12 cellular contexts compared by ENCODE assay signal in the genomic region with DNA sequence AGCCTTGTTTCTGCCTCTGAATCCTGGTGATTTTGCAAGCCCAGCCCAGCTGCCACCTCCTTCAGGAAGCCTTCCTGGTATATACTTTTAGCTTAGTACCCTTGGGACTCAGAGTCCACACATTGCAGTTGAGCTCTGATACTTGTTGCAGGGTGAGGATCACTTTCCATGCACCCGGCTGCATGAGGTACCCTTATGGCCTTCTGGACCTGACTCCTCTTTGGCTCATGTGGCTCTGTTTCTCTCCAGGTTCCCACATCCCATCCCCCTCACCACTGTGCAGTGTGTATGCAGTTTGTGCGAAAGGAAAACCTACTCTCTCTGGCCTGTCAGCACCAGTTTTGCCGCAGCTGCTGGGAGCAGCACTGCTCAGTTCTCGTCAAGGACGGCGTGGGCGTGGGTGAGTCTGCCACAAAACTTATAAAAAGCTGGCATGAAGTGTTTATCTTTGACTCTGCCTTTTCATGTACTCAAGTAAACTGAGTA. TPM values are rescaled to one million over a fixed set of nuclear protein-coding genes. Genes with fewer than 3 reads are reported as not detected.
DNase-seq lines count a peak whose midpoint lies in the region; ATAC-seq and TF ChIP-seq lines count a peak whose summit lies in the region.
"Had no signal": no experiment of that assay in that cellular context is flagged by ENCODE, and none has a peak within 500 bp of the region (broad histone marks: within the 10 kb centered on the region; RNA-seq: fewer than 3 reads in every experiment).

No MANE protein-coding gene starts in this region.

- CTCF ChIA-PET in activated CD8-positive, alpha-beta memory T cell treated with anti-CD3 and anti-CD28 coated beads, Interleukin-2, amount 10 ng/mL, durations not matched to agents 7 days and 5 days (lab: Charles Lee): no interaction called here

- ATAC-seq in activated CD8-positive, alpha-beta memory T cell treated with anti-CD3 and anti-CD28 coated beads, Interleukin-2, amount 10 ng/mL, durations not matched to agents 7 days and 5 days: no peak
- no peak for ATAC-seq in HG03378 (IDR thresholded peaks at IDR 0.05; ENCODE audit: unreplicated experiment)
- no peak for ATAC-seq in GM21528 (IDR thresholded peaks at IDR 0.05; ENCODE audit: low FRiP score, unreplicated experiment)
- ATAC-seq: naive thymus-derived CD8-positive, alpha-beta T cell had no signal

- H3K9me3 Mint-ChIP-seq in activated CD8-positive, alpha-beta memory T cell treated with anti-CD3 and anti-CD28 coated beads, Interleukin-2, amount 10 ng/mL, durations not matched to agents 7 days and 5 days (ENCODE audit: low read depth): no peaks in the 10 kb centered on the region
- H3K9me3 Mint-ChIP-seq: naive thymus-derived CD8-positive, alpha-beta T cell had no signal

- no peaks in the 10 kb centered on the region for H3K27me3 ChIP-seq in colonic mucosa

- intact Hi-C loops in colonic mucosa (cut with DNase I): no loop called here

- peak overlapping the region; percentile 65 for H3K27ac ChIP-seq in colonic mucosa

- no peaks in the 10 kb centered on the region for H3K27me3 Mint-ChIP-seq in activated CD8-positive, alpha-beta memory T cell treated with anti-CD3 and anti-CD28 coated beads, Interleukin-2, amount 10 ng/mL, durations not matched to agents 7 days and 5 days
- H3K27me3 Mint-ChIP-seq: naive thymus-derived CD8-positive, alpha-beta T cell had no signal

- peak overlapping the region; percentile 48 for H3K27ac Mint-ChIP-seq in activated CD8-positive, alpha-beta memory T cell treated with anti-CD3 and anti-CD28 coated beads, Interleukin-2, amount 10 ng/mL, durations not matched to agents 7 days and 5 days

- H3K4me3 Mint-ChIP-seq in activated CD8-positive, alpha-beta memory T cell treated with anti-CD3 and anti-CD28 coated beads, Interleukin-2, amount 10 ng/mL, durations not matched to agents 7 days and 5 days: no peak overlapping the region
- H3K4me3 Mint-ChIP-seq: naive thymus-derived CD8-positive, alpha-beta T cell had no signal

- no peaks in the 10 kb centered on the region for H3K9me3 ChIP-seq in colonic mucosa

- H3K4me1 Mint-ChIP-seq in activated CD8-positive, alpha-beta memory T cell treated with anti-CD3 and anti-CD28 coated beads, Interleukin-2, amount 10 ng/mL, durations not matched to agents 7 days and 5 days: peaks cover 26% of the 10 kb centered on the region

- no peak for DNase-seq in activated CD8-positive, alpha-beta memory T cell treated with anti-CD3 and anti-CD28 coated beads, Interleukin-2, amount 10 ng/mL, durations not matched to agents 7 days and 5 days
- DNase-seq in activated CD8-positive, alpha-beta memory T cell treated with anti-CD3 and anti-CD28 coated beads, Interleukin-2, amount 50 U/mL, for 4 hours: no peak
- DNase-seq in colonic mucosa: peak; percentile 45
- peak; percentile 6 for DNase-seq in stimulated activated CD4-positive, alpha-beta T cell treated with anti-CD3 and anti-CD28 coated beads, Interleukin-2, amount 100 ng/mL, for 4 hours (ENCODE audit: low read depth)
- DNase-seq: activated gamma-delta T cell treated with Interleukin-2 at 50 U/mL for 16 hours; effector CD4-positive, alpha-beta T cell; GF-D8; HCEC 1CT; naive thymus-derived CD8-positive, alpha-beta T cell; NCI-H1105 had no signal

- peaks cover 45% of the 10 kb centered on the region for H3K36me3 Mint-ChIP-seq in activated CD8-positive, alpha-beta memory T cell treated with anti-CD3 and anti-CD28 coated beads, Interleukin-2, amount 10 ng/mL, durations not matched to agents 7 days and 5 days

- peaks cover 4% of the 10 kb centered on the region for H3K4me1 ChIP-seq in colonic mucosa

- peak overlapping the region in 1 of 2 donors; percentile 51 for H3K9ac ChIP-seq in colonic mucosa (ENCODE audit: low read depth in 2 of 2, low read length in 2 of 2)

- H3K36me3 ChIP-seq in colonic mucosa: peaks cover 16% of the 10 kb centered on the region

- no peak for TF ChIP-seq CTCF in colonic mucosa (IDR thresholded peaks at IDR 0.05)

- H3K4me3 ChIP-seq in colonic mucosa: no peak overlapping the region

RNA-seq across cellular contexts. Expression of gene P4HTM, which starts 23.1 kb away (rescaled TPM):
- 10 to 100 TPM; 44.5 to 50.6 TPM for total RNA-seq in activated CD8-positive, alpha-beta memory T cell treated with anti-CD3 and anti-CD28 coated beads, Interleukin-2, amount 10 ng/mL, durations not matched to agents 7 days and 5 days
- total RNA-seq in colonic mucosa: 10 to 100 TPM; 34.9 to 73.9 TPM

RNA-seq across cellular contexts. Expression of gene WDR6, which starts 40.3 kb away (rescaled TPM):
- total RNA-seq in activated CD8-positive, alpha-beta memory T cell treated with anti-CD3 and anti-CD28 coated beads, Interleukin-2, amount 10 ng/mL, durations not matched to agents 7 days and 5 days: 100 to 1,000 TPM; 130 to 154 TPM
- total RNA-seq in colonic mucosa: 100 to 1,000 TPM in 1 of 2 donors, 10 to 100 TPM in 1; 92.3 to 150 TPM

RNA-seq across cellular contexts. Expression of gene ARIH2, which starts 48.3 kb away (rescaled TPM):
- 100 to 1,000 TPM; 118 to 156 TPM for total RNA-seq in activated CD8-positive, alpha-beta memory T cell treated with anti-CD3 and anti-CD28 coated beads, Interleukin-2, amount 10 ng/mL, durations not matched to agents 7 days and 5 days
- 10 to 100 TPM; 55.6 to 77.4 TPM for total RNA-seq in colonic mucosa

RNA-seq across cellular contexts. Expression of gene DALRD3, which starts 51.5 kb away (rescaled TPM):
- total RNA-seq in activated CD8-positive, alpha-beta memory T cell treated with anti-CD3 and anti-CD28 coated beads, Interleukin-2, amount 10 ng/mL, durations not matched to agents 7 days and 5 days: 10 to 100 TPM; 25.8 to 29.9 TPM
- total RNA-seq in colonic mucosa: 10 to 100 TPM; 22.0 to 23.5 TPM

RNA-seq across cellular contexts. Expression of gene NDUFAF3, which starts 55.0 kb away (rescaled TPM):
- total RNA-seq in activated CD8-positive, alpha-beta memory T cell treated with anti-CD3 and anti-CD28 coated beads, Interleukin-2, amount 10 ng/mL, durations not matched to agents 7 days and 5 days: 100 to 1,000 TPM in 1 of 2 experiments, 10 to 100 TPM in 1; 94.3 to 101 TPM
- 10 to 100 TPM; 62.2 to 98.4 TPM for total RNA-seq in colonic mucosa

Comparison
In these comparisons a context has a peak if more than half of its experiments do, and no peak if none do; other contexts are left out.
1. DNase-seq: peak in colonic mucosa (single experiment) and stimulated activated CD4-positive, alpha-beta T cell treated with anti-CD3 and anti-CD28 coated beads, Interleukin-2, amount 100 ng/mL, for 4 hours (single experiment); none in activated CD8-positive, alpha-beta memory T cell treated with anti-CD3 and anti-CD28 coated beads, Interleukin-2, amount 10 ng/mL, durations not matched to agents 7 days and 5 days (single experiment) and activated CD8-positive, alpha-beta memory T cell treated with anti-CD3 and anti-CD28 coated beads, Interleukin-2, amount 50 U/mL, for 4 hours (single experiment).